In the genomic region with DNA sequence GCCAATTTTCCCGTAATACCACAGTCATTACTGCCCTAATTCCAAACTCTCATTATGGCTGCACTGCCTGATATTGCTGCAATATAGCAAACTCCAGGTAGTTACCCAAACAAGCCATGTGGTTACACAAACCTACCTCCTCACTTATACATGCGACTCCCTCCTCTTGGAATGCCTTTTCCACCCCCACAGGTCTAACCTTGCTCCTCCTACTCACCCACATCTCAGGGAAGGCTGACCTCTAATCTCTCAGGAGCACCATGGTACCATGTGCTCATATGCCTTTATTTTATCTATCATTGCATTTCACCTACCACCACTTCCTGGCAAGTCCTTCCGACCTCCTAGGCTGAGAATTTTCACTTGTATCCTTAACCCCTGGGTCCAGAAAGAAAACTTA, we compare ENCODE assay signal across 27 cellular contexts. TPM values are rescaled to one million over a fixed set of nuclear protein-coding genes. Genes with fewer than 3 reads are reported as not detected.
DNase-seq lines count a peak whose midpoint lies in the region; TF ChIP-seq lines count a peak whose summit lies in the region.
"Had no signal": no experiment of that assay in that cellular context is flagged by ENCODE, and none has a peak within 500 bp of the region (broad histone marks: within the 10 kb centered on the region; RNA-seq: fewer than 3 reads in every experiment).

No MANE protein-coding gene starts in this region.

- H3K36me3 Mint-ChIP-seq in endodermal cell (ENCODE audit: low read depth), result peaks cover 7% of the 10 kb centered on the region
- H3K36me3 Mint-ChIP-seq: stimulated activated naive B cell treated with anti-CD40 and anti-IgM and Interleukin-4, amounts not matched to agents 10 μg/mL and 1 μg/mL and 100 μg/mL, for 72 hours had no signal

- H3K4me1 ChIP-seq in HUES6 (ENCODE audit: control insufficient read depth, insufficient read depth, low read length) (peaks cover 41% of the 10 kb centered on the region), endodermal cell (ENCODE audit: control insufficient read depth, insufficient read depth, low read length) (peaks cover 12% of the 10 kb centered on the region), osteoblast (ENCODE audit: insufficient read depth, low read length) (no peaks in the 10 kb centered on the region)
- H3K4me1 ChIP-seq: adrenal gland had no signal

- peak; percentile 30 for DNase-seq in ELF-1 (ENCODE audit: low read depth, low spot score)
- DNase-seq in endodermal cell, result peak; percentile 67
- peak; percentile 59 for DNase-seq in osteoblast (ENCODE audit: insufficient read length, low spot score, missing footprints)
- no peak for DNase-seq in stimulated activated CD4-positive, alpha-beta T cell treated with anti-CD3 and anti-CD28 coated beads, Interleukin-4, amount 100 ng/mL, for 4 hours
- no peak for DNase-seq in NCI-H128 (lab: John Stamatoyannopoulos, UW; ENCODE audit: unreplicated experiment)
- DNase-seq in DMS 273 (lab: John Stamatoyannopoulos, UW; ENCODE audit: unreplicated experiment), result no peak
- DNase-seq in COLO829 (ENCODE audit: low spot score), result no peak
- DNase-seq: activated CD8-positive, alpha-beta memory T cell treated with anti-CD3 and anti-CD28 coated beads for 24 hours; activated naive CD4-positive, alpha-beta T cell; activated T-cell treated with anti-CD3 and anti-CD28 coated beads, Interleukin-2, amount 50 U/mL, for 24 hours; adrenal gland; dermis blood vessel endothelial cell; EL; head of caudate nucleus; islet precursor cell; NCI-H1048; NCI-H1930; NCI-H2227 treated with DMSO at 0.1 percent for 48 hours; NCI-H774; stimulated activated naive B cell treated with anti-CD40 and anti-IgM and Interleukin-4, amounts not matched to agents 10 μg/mL and 1 μg/mL and 100 μg/mL, for 72 hours; thyroid gland had no signal

- no peaks in the 10 kb centered on the region for H3K9me3 Mint-ChIP-seq in endodermal cell
- H3K9me3 Mint-ChIP-seq: activated T-cell treated with anti-CD3 and anti-CD28 coated beads, Interleukin-2, amount 50 U/mL, for 24 hours; stimulated activated naive B cell treated with anti-CD40 and anti-IgM and Interleukin-4, amounts not matched to agents 10 μg/mL and 1 μg/mL and 100 μg/mL, for 72 hours had no signal

- H3K27me3 Mint-ChIP-seq in endodermal cell (ENCODE audit: insufficient read depth), result no peaks in the 10 kb centered on the region

- H3K27ac Mint-ChIP-seq in endodermal cell, result peak overlapping the region; percentile 14
- H3K27ac Mint-ChIP-seq: activated T-cell treated with anti-CD3 and anti-CD28 coated beads, Interleukin-2, amount 50 U/mL, for 24 hours; progenitor cell of endocrine pancreas; stimulated activated naive B cell treated with anti-CD40 and anti-IgM and Interleukin-4, amounts not matched to agents 10 μg/mL and 1 μg/mL and 100 μg/mL, for 72 hours had no signal

- H3K36me3 ChIP-seq in HUES6 (ENCODE audit: control insufficient read depth, insufficient read depth, low read length), result peaks cover 5% of the 10 kb centered on the region
- no peaks in the 10 kb centered on the region for H3K36me3 ChIP-seq in endodermal cell (ENCODE audit: control insufficient read depth, insufficient read depth, low read length)
- no peaks in the 10 kb centered on the region for H3K36me3 ChIP-seq in osteoblast (ENCODE audit: insufficient read depth, low read length)
- H3K36me3 ChIP-seq: adrenal gland, thyroid gland had no signal

- 42 to 46% methylated on average over 2 to 3 of the region's 3 CpGs for WGBS in endodermal cell (ENCODE audit: insufficient coverage in 1 of 2, insufficient read length in 1 of 2), 2 experiments

- TF ChIP-seq CTCF in endodermal cell (conservative IDR thresholded peaks at IDR 0.05) (no peak), osteoblast (IDR thresholded peaks at IDR 0.05; ENCODE audit: extremely low read depth, low read depth, low read length) (no peak)

- peak overlapping the region; percentile 96 for H3K4me3 Mint-ChIP-seq in endodermal cell
- H3K4me3 Mint-ChIP-seq: activated T-cell treated with anti-CD3 and anti-CD28 coated beads, Interleukin-2, amount 50 U/mL, for 24 hours; stimulated activated naive B cell treated with anti-CD40 and anti-IgM and Interleukin-4, amounts not matched to agents 10 μg/mL and 1 μg/mL and 100 μg/mL, for 72 hours had no signal

- peak overlapping the region; percentile 78 for H3K4me3 ChIP-seq in HUES6 (ENCODE audit: low read depth, low read length)
- H3K4me3 ChIP-seq in endodermal cell (ENCODE audit: low read length), result peak overlapping the region; percentile 96
- H3K4me3 ChIP-seq in osteoblast (ENCODE audit: insufficient read depth, low read length), result no peak overlapping the region
- H3K4me3 ChIP-seq: adrenal gland, HAP-1, lung, skin epidermis, thyroid gland had no signal

- H3K9me3 ChIP-seq in HUES6 (ENCODE audit: control insufficient read depth, insufficient read depth, low read depth, low read length), result no peaks in the 10 kb centered on the region
- H3K9me3 ChIP-seq in endodermal cell (ENCODE audit: control insufficient read depth, low read length), result no peaks in the 10 kb centered on the region
- H3K9me3 ChIP-seq in osteoblast (ENCODE audit: low read depth, low read length), result no peaks in the 10 kb centered on the region
- H3K9me3 ChIP-seq: adrenal gland, HAP-1, thyroid gland had no signal

- H3K79me2 ChIP-seq in osteoblast (ENCODE audit: insufficient read depth, low read length), result no peaks in the 10 kb centered on the region

- H4K20me1 ChIP-seq in osteoblast (ENCODE audit: insufficient read depth, low read length), result no peaks in the 10 kb centered on the region

- no peak overlapping the region for H3K4me2 ChIP-seq in osteoblast (ENCODE audit: insufficient read depth, low read length)

- no peak overlapping the region for H3K27ac ChIP-seq in HUES6 (ENCODE audit: low read depth, low read length)
- H3K27ac ChIP-seq in endodermal cell (ENCODE audit: low read depth, low read length), result no peak overlapping the region
- H3K27ac ChIP-seq in osteoblast (ENCODE audit: low read depth, low read length), result no peak overlapping the region
- H3K27ac ChIP-seq: adrenal gland, skin epidermis, thyroid gland had no signal

- H3K9ac ChIP-seq in HUES6 (ENCODE audit: low read length) (peak overlapping the region; percentile 84), endodermal cell (ENCODE audit: extremely low read depth, low read length, poor library complexity, severe bottlenecking) (no peak overlapping the region)

- peaks cover 27% of the 10 kb centered on the region for H3K4me1 Mint-ChIP-seq in endodermal cell

- H3K27me3 ChIP-seq in HUES6 (ENCODE audit: control insufficient read depth, insufficient read depth, low read length) (no peaks in the 10 kb centered on the region), endodermal cell (ENCODE audit: control insufficient read depth, insufficient read depth, low read length, poor library complexity, severe bottlenecking) (no peaks in the 10 kb centered on the region), osteoblast (ENCODE audit: insufficient read depth, low read length) (peaks cover 23% of the 10 kb centered on the region)
- H3K27me3 ChIP-seq: adrenal gland, thyroid gland had no signal

- no peak overlapping the region for H2AFZ ChIP-seq in osteoblast (ENCODE audit: low read length)

RNA-seq across cellular contexts. Expression of a gene that starts 2.9 kb away (rescaled TPM):
- total RNA-seq in endodermal cell (100 to 1,000 TPM in 1 of 2 donors, 10 to 100 TPM in 1; 86.0 to 131 TPM), osteoblast (0.29 TPM in 1 of 2 replicates, not detected in the other)
- 59.9 TPM for polyA plus RNA-seq in endodermal cell (2013, experiment 1 of 2)
- 49.6 TPM for polyA plus RNA-seq in endodermal cell (2013, experiment 2 of 2)
- total RNA-seq: dermis blood vessel endothelial cell, LHCN-M2 had no signal

RNA-seq across cellular contexts. Expression of a gene that starts 53.0 kb away (rescaled TPM):
- total RNA-seq in endodermal cell (10 to 100 TPM; 60.7 to 64.6 TPM), osteoblast (6.2 and 9.4 TPM in 2 replicates)
- polyA plus RNA-seq in endodermal cell (2013, experiment 1 of 2), result 46.2 TPM
- polyA plus RNA-seq in endodermal cell (2013, experiment 2 of 2), result 44.8 TPM

Comparison
In these comparisons a context has a peak if more than half of its experiments do, and no peak if none do; other contexts are left out.
1. DNase-seq: peak in ELF-1 (single experiment), endodermal cell (single experiment) and osteoblast (single experiment); none in stimulated activated CD4-positive, alpha-beta T cell treated with anti-CD3 and anti-CD28 coated beads, Interleukin-4, amount 100 ng/mL, for 4 hours (0 of 2), NCI-H128 (single experiment), DMS 273 (single experiment) and COLO829 (single experiment).
2. RNA of a gene that starts 2.9 kb away (total RNA-seq): 86.0 to 131 TPM in endodermal cell; 0.29 TPM in osteoblast; every median in the first group is over 10 times any median in the second.